Comparison of ENCODE assay signal across 13 cellular contexts in the genomic region with DNA sequence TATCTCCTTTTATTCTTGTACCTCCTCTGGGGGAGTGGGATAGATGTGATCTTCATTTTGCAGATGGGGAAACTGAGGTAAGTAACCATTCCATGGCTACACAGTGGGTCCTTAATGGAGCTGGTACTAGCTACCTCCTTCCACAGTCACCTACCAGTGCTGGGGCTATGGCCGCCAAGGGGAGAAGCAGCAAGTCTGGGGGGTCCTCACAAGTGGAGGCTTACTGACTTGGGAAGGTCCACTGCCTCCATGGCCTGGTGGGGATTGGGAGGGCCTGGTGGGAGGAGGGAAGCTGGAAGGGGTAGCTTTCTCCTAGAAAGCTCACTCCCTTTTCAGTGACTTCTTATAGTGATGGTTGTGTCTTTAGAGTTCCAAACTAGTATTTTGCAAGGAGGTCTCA. TPM values are rescaled to one million over a fixed set of nuclear protein-coding genes. Genes with fewer than 3 reads are reported as not detected.
DNase-seq lines count a peak whose midpoint lies in the region; ATAC-seq and TF ChIP-seq lines count a peak whose summit lies in the region.
"Had no signal": no experiment of that assay in that cellular context is flagged by ENCODE, and none has a peak within 500 bp of the region (broad histone marks: within the 10 kb centered on the region; RNA-seq: fewer than 3 reads in every experiment).

No MANE protein-coding gene starts in this region.

- peak overlapping the region; percentile 63 for H2BK12ac ChIP-seq in trophoblast cell (ENCODE audit: low read length)

- peaks cover 3% of the 10 kb centered on the region for H3K27me3 Mint-ChIP-seq in activated naive CD4-positive, alpha-beta T cell treated with anti-CD3 and anti-CD28 coated beads, Interleukin-2, amount 50 U/mL, for 24 hours
- H3K27me3 Mint-ChIP-seq in activated naive CD4-positive, alpha-beta T cell treated with anti-CD3 and anti-CD28 coated beads, Interleukin-2, amount 10 ng/mL, durations not matched to agents 7 days and 5 days, result peaks cover 42% of the 10 kb centered on the region

- H3K23ac ChIP-seq in trophoblast cell (ENCODE audit: low read length), result no peak overlapping the region

- H2BK5ac ChIP-seq in trophoblast cell (ENCODE audit: low read depth, low read length, poor library complexity), result peak overlapping the region; percentile 46

- intact Hi-C loops in colonic mucosa (cut with DNase I) (no loop called here), vagina (cut with DNase I) (no loop called here)

- no peaks in the 10 kb centered on the region for H3K9me3 Mint-ChIP-seq in activated naive CD4-positive, alpha-beta T cell treated with anti-CD3 and anti-CD28 coated beads, Interleukin-2, amount 50 U/mL, for 24 hours
- no peaks in the 10 kb centered on the region for H3K9me3 Mint-ChIP-seq in activated naive CD4-positive, alpha-beta T cell treated with anti-CD3 and anti-CD28 coated beads, Interleukin-2, amount 10 ng/mL, durations not matched to agents 7 days and 5 days
- H3K9me3 Mint-ChIP-seq: CD4-positive, alpha-beta memory T cell had no signal

- peaks cover 2% of the 10 kb centered on the region for H3K79me2 ChIP-seq in trophoblast cell (ENCODE audit: control insufficient read depth, insufficient read depth, low read length, poor library complexity)

- peak overlapping the region; percentile 14 for H3K18ac ChIP-seq in trophoblast cell (ENCODE audit: low read length)

- H3K14ac ChIP-seq in trophoblast cell (ENCODE audit: low read length), result peak overlapping the region; percentile 16

- no peaks in the 10 kb centered on the region for H3K36me3 ChIP-seq in colonic mucosa
- H3K36me3 ChIP-seq in trophoblast cell (ENCODE audit: control insufficient read depth in 1 of 2, insufficient read depth in 2 of 2, low read length in 2 of 2), result no peaks in the 10 kb centered on the region
- H3K36me3 ChIP-seq in vagina, result no peaks in the 10 kb centered on the region
- H3K36me3 ChIP-seq: BLaER1 had no signal

- H4K8ac ChIP-seq in trophoblast cell (ENCODE audit: low read depth, low read length), result no peak overlapping the region

- H3K27ac Mint-ChIP-seq in activated naive CD4-positive, alpha-beta T cell treated with anti-CD3 and anti-CD28 coated beads, Interleukin-2, amount 50 U/mL, for 24 hours, result peak overlapping the region; percentile 24
- no peak overlapping the region for H3K27ac Mint-ChIP-seq in activated naive CD4-positive, alpha-beta T cell treated with anti-CD3 and anti-CD28 coated beads, Interleukin-2, amount 10 ng/mL, durations not matched to agents 7 days and 5 days
- H3K27ac Mint-ChIP-seq: CD4-positive, alpha-beta memory T cell had no signal

- H3K4me3 ChIP-seq in colonic mucosa, result no peak overlapping the region
- H3K4me3 ChIP-seq in trophoblast cell (ENCODE audit: low read depth, low read length), result no peak overlapping the region
- no peak overlapping the region for H3K4me3 ChIP-seq in vagina
- H3K4me3 ChIP-seq: BLaER1 had no signal

- H2BK120ac ChIP-seq in trophoblast cell (ENCODE audit: insufficient read depth, low read length, poor library complexity), result peak overlapping the region; percentile 70

- CTCF ChIA-PET in activated naive CD4-positive, alpha-beta T cell treated with anti-CD3 and anti-CD28 coated beads, Interleukin-2, amount 10 ng/mL, durations not matched to agents 7 days and 5 days (lab: Charles Lee), result no interaction called here

- no peak for TF ChIP-seq CTCF in colonic mucosa (IDR thresholded peaks at IDR 0.05)
- no peak for TF ChIP-seq CTCF in vagina (IDR thresholded peaks at IDR 0.05)

- H2AFZ ChIP-seq in trophoblast cell (ENCODE audit: insufficient read depth, low read length, poor library complexity), result no peak overlapping the region

- H3K27ac ChIP-seq in colonic mucosa, result no peak overlapping the region
- H3K27ac ChIP-seq in trophoblast cell (ENCODE audit: low read depth, low read length), result peak overlapping the region; percentile 19
- no peak overlapping the region for H3K27ac ChIP-seq in vagina
- H3K27ac ChIP-seq: BLaER1 had no signal

- H3K4me1 Mint-ChIP-seq in activated naive CD4-positive, alpha-beta T cell treated with anti-CD3 and anti-CD28 coated beads, Interleukin-2, amount 50 U/mL, for 24 hours, result peaks cover 4% of the 10 kb centered on the region
- H3K4me1 Mint-ChIP-seq in activated naive CD4-positive, alpha-beta T cell treated with anti-CD3 and anti-CD28 coated beads, Interleukin-2, amount 10 ng/mL, durations not matched to agents 7 days and 5 days, result no peaks in the 10 kb centered on the region

- H3K4me2 ChIP-seq in trophoblast cell (ENCODE audit: low read length), result no peak overlapping the region
- H3K4me2 ChIP-seq: BLaER1 had no signal

- peaks cover 14% of the 10 kb centered on the region for H3K4me1 ChIP-seq in colonic mucosa
- H3K4me1 ChIP-seq in trophoblast cell (ENCODE audit: control insufficient read depth in 1 of 2, insufficient read depth in 2 of 2, low read length in 2 of 2), result peaks cover 39 to 40% of the 10 kb centered on the region in 2 experiments
- peaks cover 22% of the 10 kb centered on the region for H3K4me1 ChIP-seq in vagina

- H3K79me1 ChIP-seq in trophoblast cell (ENCODE audit: low read length), result peaks cover 34% of the 10 kb centered on the region

- no peak overlapping the region for H4K12ac ChIP-seq in trophoblast cell (ENCODE audit: low read depth, low read length)

- H3K9ac ChIP-seq in colonic mucosa (ENCODE audit: low read depth in 2 of 2, low read length in 2 of 2) (no peak overlapping the region), trophoblast cell (ENCODE audit: low read length) (no peak overlapping the region)
- H3K9ac ChIP-seq: BLaER1 had no signal

- no peak for DNase-seq in activated naive CD4-positive, alpha-beta T cell treated with anti-CD3 and anti-CD28 coated beads, Interleukin-2, amount 10 ng/mL, durations not matched to agents 7 days and 5 days
- DNase-seq in colonic mucosa (peak; percentile 13), trophoblast cell (no peak), vagina (ENCODE audit: extremely low spot score in 2 of 2) (peak; percentile 42 to 55)
- DNase-seq: CD4-positive, alpha-beta memory T cell; KBM-7; NCI-H1105 treated with DMSO at 0.1 percent for 48 hours; NCI-H1694 had no signal

- H3K9me3 ChIP-seq in colonic mucosa, result no peaks in the 10 kb centered on the region
- no peaks in the 10 kb centered on the region for H3K9me3 ChIP-seq in trophoblast cell (ENCODE audit: insufficient read depth, low read depth, low read length)
- H3K9me3 ChIP-seq in vagina, result no peaks in the 10 kb centered on the region
- H3K9me3 ChIP-seq: BLaER1 had no signal

- H3K36me3 Mint-ChIP-seq in activated naive CD4-positive, alpha-beta T cell treated with anti-CD3 and anti-CD28 coated beads, Interleukin-2, amount 50 U/mL, for 24 hours, result no peaks in the 10 kb centered on the region
- H3K36me3 Mint-ChIP-seq in activated naive CD4-positive, alpha-beta T cell treated with anti-CD3 and anti-CD28 coated beads, Interleukin-2, amount 10 ng/mL, durations not matched to agents 7 days and 5 days, result no peaks in the 10 kb centered on the region
- H3K36me3 Mint-ChIP-seq: CD4-positive, alpha-beta memory T cell had no signal

- peak overlapping the region; percentile 77 for H4K91ac ChIP-seq in trophoblast cell (ENCODE audit: low read depth, low read length)

- no peak for ATAC-seq in HG03520 (IDR thresholded peaks at IDR 0.05; ENCODE audit: unreplicated experiment)
- ATAC-seq in GM19455 (IDR thresholded peaks at IDR 0.05; ENCODE audit: unreplicated experiment), result no peak
- ATAC-seq: Panc1 had no signal

- H3K4ac ChIP-seq in trophoblast cell (ENCODE audit: low read depth, low read length), result peak overlapping the region; percentile 24

- H3K27me3 ChIP-seq in colonic mucosa, result no peaks in the 10 kb centered on the region
- H3K27me3 ChIP-seq in trophoblast cell (ENCODE audit: insufficient read depth, low read length), result no peaks in the 10 kb centered on the region
- no peaks in the 10 kb centered on the region for H3K27me3 ChIP-seq in vagina
- H3K27me3 ChIP-seq: BLaER1 had no signal

- no peak for TF ChIP-seq POLR2A in vagina (IDR thresholded peaks at IDR 0.05)

- no CpG with 5 or more reads among the region's 1 CpG for WGBS in trophoblast cell (ENCODE audit: extremely low coverage, insufficient coverage, insufficient read length)

- no peak overlapping the region for H3K4me3 Mint-ChIP-seq in activated naive CD4-positive, alpha-beta T cell treated with anti-CD3 and anti-CD28 coated beads, Interleukin-2, amount 50 U/mL, for 24 hours
- no peak overlapping the region for H3K4me3 Mint-ChIP-seq in activated naive CD4-positive, alpha-beta T cell treated with anti-CD3 and anti-CD28 coated beads, Interleukin-2, amount 10 ng/mL, durations not matched to agents 7 days and 5 days
- H3K4me3 Mint-ChIP-seq: CD4-positive, alpha-beta memory T cell had no signal

- H2AK5ac ChIP-seq in trophoblast cell (ENCODE audit: low read length), result peak overlapping the region; percentile 51

RNA-seq across cellular contexts. Expression of a gene that starts 5.9 kb away (rescaled TPM):
- total RNA-seq in colonic mucosa (under 1 TPM; 0.56 to 0.59 TPM), vagina (1.7 TPM)
- 119 and 130 TPM in 2 replicates for polyA plus RNA-seq in trophoblast cell (2013)
- total RNA-seq: CD4-positive, alpha-beta memory T cell had no signal
- polyA plus RNA-seq: CD4-positive, alpha-beta memory T cell had no signal

Comparison
In these comparisons a context has a peak if more than half of its experiments do, and no peak if none do; other contexts are left out.
1. DNase-seq: peak in colonic mucosa (single experiment) and vagina (2 of 2); none in activated naive CD4-positive, alpha-beta T cell treated with anti-CD3 and anti-CD28 coated beads, Interleukin-2, amount 10 ng/mL, durations not matched to agents 7 days and 5 days (single experiment) and trophoblast cell (0 of 2).